ENCODE assay signal across 9 cellular contexts in genomic region chr2:46171441-46171953, GRCh38.
DNase-seq lines count a peak whose midpoint lies in the region; ATAC-seq and TF ChIP-seq lines count a peak whose summit lies in the region.
"Had no signal": no experiment of that assay in that cellular context is flagged by ENCODE, and none has a peak within 500 bp of the region (broad histone marks: within the 10 kb centered on the region; RNA-seq: fewer than 3 reads in every experiment).

No MANE protein-coding gene starts in this region.

- peak; percentile 19 for DNase-seq in NCI-H2196 (lab: John Stamatoyannopoulos, UW; ENCODE audit: unreplicated experiment)
- no peak for DNase-seq in NCI-H2196 treated with DMSO at 0.1 percent for 48 hours (lab: John Stamatoyannopoulos, UW; ENCODE audit: unreplicated experiment)
- DNase-seq in amniotic stem cell (lab: John Stamatoyannopoulos, UW): peak; percentile 36
- DNase-seq in left ventricle myocardium superior: no peak
- no peak for DNase-seq in upper lobe of left lung
- DNase-seq in C1 segment of cervical spinal cord (lab: John Stamatoyannopoulos, UW): no peak
- DNase-seq in NK-92 treated with Interleukin-12 subunit alpha and Interleukin-12 subunit beta, amount 100 ng/mL, for 24 hours (lab: John Stamatoyannopoulos, UW): no peak

- TF ChIP-seq EP300 in upper lobe of left lung (IDR thresholded peaks at IDR 0.05): no peak

- TF ChIP-seq POLR2A in upper lobe of left lung (IDR thresholded peaks at IDR 0.05): no peak

- no peaks in the 10 kb centered on the region for H3K9me3 ChIP-seq in upper lobe of left lung
- H3K9me3 ChIP-seq: BE2C had no signal

- intact Hi-C loops in left ventricle myocardium superior (cut with micrococcal nuclease): no loop called here

- peak; percentile 49 for ATAC-seq in left ventricle myocardium superior
- ATAC-seq in upper lobe of left lung (ENCODE audit: low FRiP score in 2 of 2): peak in 1 of 2 donors; percentile 75
- no peak for ATAC-seq in HG02938 (IDR thresholded peaks at IDR 0.05; ENCODE audit: unreplicated experiment)

- no peak for TF ChIP-seq CTCF in upper lobe of left lung (IDR thresholded peaks at IDR 0.05)

- WGBS in upper lobe of left lung, 2 donors: 75% methylated on average over 8 of the region's 8 CpGs; no CpG with 5 or more reads in 1 of the 2 donors

- H3K36me3 ChIP-seq in upper lobe of left lung: peaks cover 0 to 16% (median 3%) of the 10 kb centered on the region in 4 donors

- H3K27me3 ChIP-seq in upper lobe of left lung: no peaks in the 10 kb centered on the region
- H3K27me3 ChIP-seq: BE2C had no signal

- peaks cover 10 to 39% (median 23%) of the 10 kb centered on the region in 4 donors for H3K4me1 ChIP-seq in upper lobe of left lung

- H3K4me3 ChIP-seq in upper lobe of left lung: no peak overlapping the region

- H3K27ac ChIP-seq in upper lobe of left lung: peak overlapping the region; percentile 49 to 74 (median 60)

Comparison
In these comparisons a context has a peak if more than half of its experiments do, and no peak if none do; other contexts are left out.
1. DNase-seq: peak in NCI-H2196 (single experiment) and amniotic stem cell (single experiment); none in NCI-H2196 treated with DMSO at 0.1 percent for 48 hours (single experiment), left ventricle myocardium superior (single experiment), upper lobe of left lung (0 of 2), C1 segment of cervical spinal cord (0 of 14) and NK-92 treated with Interleukin-12 subunit alpha and Interleukin-12 subunit beta, amount 100 ng/mL, for 24 hours (single experiment).